Comparison of ENCODE assay signal across 18 cellular contexts in the genomic region with DNA sequence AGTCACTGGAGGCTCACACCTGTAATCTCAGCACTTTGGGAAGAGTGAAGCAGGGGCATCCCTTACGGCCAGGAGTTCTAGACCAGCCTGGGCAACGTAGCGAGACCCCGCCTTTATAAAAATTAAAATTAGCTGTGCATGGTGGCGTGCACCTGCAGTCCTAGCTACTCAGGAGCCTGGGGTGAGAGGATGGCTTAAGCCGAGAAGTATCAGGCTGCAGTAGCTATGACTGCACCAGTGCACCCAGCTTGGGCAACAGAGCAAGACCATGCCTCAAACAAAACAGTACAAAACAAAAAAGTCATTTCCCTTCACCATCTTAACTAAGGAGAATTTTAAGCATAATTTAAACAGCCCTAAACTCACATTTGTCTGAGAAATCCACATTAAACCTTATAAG. TPM values are rescaled to one million over a fixed set of nuclear protein-coding genes. Genes with fewer than 3 reads are reported as not detected.
DNase-seq lines count a peak whose midpoint lies in the region; ATAC-seq, FAIRE-seq and TF ChIP-seq lines count a peak whose summit lies in the region.
"Had no signal": no experiment of that assay in that cellular context is flagged by ENCODE, and none has a peak within 500 bp of the region (broad histone marks: within the 10 kb centered on the region; RNA-seq: fewer than 3 reads in every experiment).

No MANE protein-coding gene starts in this region.

- no peak overlapping the region for H3K4me3 Mint-ChIP-seq in CD14-positive monocyte
- peak overlapping the region; percentile 33 for H3K4me3 Mint-ChIP-seq in activated T-helper 17 cell treated with anti-CD3 and anti-CD28 coated beads, Interleukin-2, amount 50 U/mL, for 72 hours
- H3K4me3 Mint-ChIP-seq in natural killer cell treated with Interleukin-12 subunit alpha and Interleukin-12 subunit beta and Interleukin-15 and Interleukin-18, amount 100 ng/mL, for 72 hours = no peak overlapping the region
- H3K4me3 Mint-ChIP-seq: HFFc6, neural crest cell had no signal

- H3K9me3 ChIP-seq in ascending aorta = no peaks in the 10 kb centered on the region

- TF ChIP-seq POLR2A in GM12891 (IDR thresholded peaks at IDR 0.05; ENCODE audit: low read depth, low read length) = no peak

- DNase-seq in CD14-positive monocyte (ENCODE audit: low spot score) (no peak), GM12891 (ENCODE audit: insufficient read length, low spot score) (no peak), CD1c-positive myeloid dendritic cell (ENCODE audit: extremely low spot score) (no peak), ascending aorta (ENCODE audit: low spot score in 2 of 2) (no peak)
- DNase-seq in natural killer cell treated with Interleukin-12 subunit alpha and Interleukin-12 subunit beta and Interleukin-15 and Interleukin-18, amount 100 ng/mL, for 72 hours (ENCODE audit: low spot score) = no peak
- DNase-seq: activated effector memory CD4-positive, alpha-beta T cell treated with anti-CD3 and anti-CD28 coated beads, Interleukin-2, amount 50 U/mL, for 16 hours; cortex of kidney; erythroblast; HFFc6; mammary epithelial cell; NCI-H187 treated with DMSO at 0.1 percent for 48 hours; NCI-H510A; retina had no signal

- no peaks in the 10 kb centered on the region for H3K9me3 Mint-ChIP-seq in CD14-positive monocyte
- no peaks in the 10 kb centered on the region for H3K9me3 Mint-ChIP-seq in activated T-helper 17 cell treated with anti-CD3 and anti-CD28 coated beads, Interleukin-2, amount 50 U/mL, for 72 hours
- no peaks in the 10 kb centered on the region for H3K9me3 Mint-ChIP-seq in natural killer cell treated with Interleukin-12 subunit alpha and Interleukin-12 subunit beta and Interleukin-15 and Interleukin-18, amount 100 ng/mL, for 72 hours
- H3K9me3 Mint-ChIP-seq: HFFc6, neural crest cell had no signal

- TF ChIP-seq CTCF in CD14-positive monocyte (IDR thresholded peaks at IDR 0.05) (no peak), ascending aorta (IDR thresholded peaks at IDR 0.05) (no peak)

- ATAC-seq in activated T-helper 17 cell treated with anti-CD3 and anti-CD28 coated beads, Interleukin-2, amount 50 U/mL, for 72 hours (replicated peaks) = no peak
- no peak for ATAC-seq in natural killer cell treated with Interleukin-12 subunit alpha and Interleukin-12 subunit beta and Interleukin-15 and Interleukin-18, amount 100 ng/mL, for 72 hours
- no peak for ATAC-seq in HG02938 (IDR thresholded peaks at IDR 0.05; ENCODE audit: unreplicated experiment)
- ATAC-seq in GM18873 (IDR thresholded peaks at IDR 0.05; ENCODE audit: low FRiP score, unreplicated experiment) = no peak

- H3K4me1 Mint-ChIP-seq in CD14-positive monocyte = peaks cover 16% of the 10 kb centered on the region
- H3K4me1 Mint-ChIP-seq in activated T-helper 17 cell treated with anti-CD3 and anti-CD28 coated beads, Interleukin-2, amount 50 U/mL, for 72 hours = peaks cover 12% of the 10 kb centered on the region
- peaks cover 20 to 27% of the 10 kb centered on the region in 2 donors for H3K4me1 Mint-ChIP-seq in natural killer cell treated with Interleukin-12 subunit alpha and Interleukin-12 subunit beta and Interleukin-15 and Interleukin-18, amount 100 ng/mL, for 72 hours (ENCODE audit: low read depth in 2 of 2)
- H3K4me1 Mint-ChIP-seq: neural crest cell had no signal

- no peaks in the 10 kb centered on the region for H3K27me3 ChIP-seq in ascending aorta

- H3K36me3 Mint-ChIP-seq in CD14-positive monocyte = peaks cover 65 to 86% of the 10 kb centered on the region in 2 donors
- peaks cover 72% of the 10 kb centered on the region for H3K36me3 Mint-ChIP-seq in activated T-helper 17 cell treated with anti-CD3 and anti-CD28 coated beads, Interleukin-2, amount 50 U/mL, for 72 hours (ENCODE audit: low read depth)
- peaks cover 14% of the 10 kb centered on the region for H3K36me3 Mint-ChIP-seq in natural killer cell treated with Interleukin-12 subunit alpha and Interleukin-12 subunit beta and Interleukin-15 and Interleukin-18, amount 100 ng/mL, for 72 hours

- H3K4me3 ChIP-seq in ascending aorta = no peak overlapping the region

- H3K36me3 ChIP-seq in ascending aorta = peaks cover 6 to 40% of the 10 kb centered on the region in 2 donors

- no peak overlapping the region for H3K27ac ChIP-seq in ascending aorta

- intact Hi-C loops in CD14-positive monocyte (cut with micrococcal nuclease) (no loop called here), ascending aorta (cut with DNase I) (no loop called here)

- peak overlapping the region in 6 of 7 donors; percentile 13 to 79 (median 68) for H3K27ac Mint-ChIP-seq in CD14-positive monocyte
- no peak overlapping the region for H3K27ac Mint-ChIP-seq in activated T-helper 17 cell treated with anti-CD3 and anti-CD28 coated beads, Interleukin-2, amount 50 U/mL, for 72 hours
- H3K27ac Mint-ChIP-seq in natural killer cell treated with Interleukin-12 subunit alpha and Interleukin-12 subunit beta and Interleukin-15 and Interleukin-18, amount 100 ng/mL, for 72 hours = peak overlapping the region; percentile 37 to 87
- H3K27ac Mint-ChIP-seq: HFFc6 had no signal

- peaks cover 0 to 4% (median 2%) of the 10 kb centered on the region in 3 donors for H3K27me3 Mint-ChIP-seq in CD14-positive monocyte (ENCODE audit: low read depth in 3 of 3)
- no peaks in the 10 kb centered on the region for H3K27me3 Mint-ChIP-seq in activated T-helper 17 cell treated with anti-CD3 and anti-CD28 coated beads, Interleukin-2, amount 50 U/mL, for 72 hours
- no peaks in the 10 kb centered on the region for H3K27me3 Mint-ChIP-seq in natural killer cell treated with Interleukin-12 subunit alpha and Interleukin-12 subunit beta and Interleukin-15 and Interleukin-18, amount 100 ng/mL, for 72 hours

- FAIRE-seq in GM12891 (lab: Jason Lieb, UNC) = peak; percentile 71
- FAIRE-seq: islet of Langerhans had no signal

- H3K4me1 ChIP-seq in ascending aorta = no peaks in the 10 kb centered on the region

TF ChIP-seq in GM12891, 5 proteins besides CTCF, POLR2A, EP300 and RAD21:
- no peak for TF ChIP-seq POU2F2 (IDR thresholded peaks at IDR 0.05; ENCODE audit: low read depth, low read length)
- no peak for TF ChIP-seq TAF1 (IDR thresholded peaks at IDR 0.05; ENCODE audit: low read depth, low read length)
- TF ChIP-seq POLR2AphosphoS5 (IDR thresholded peaks at IDR 0.05; ENCODE audit: low read depth, low read length) = no peak
- no peak for TF ChIP-seq PAX5 (IDR thresholded peaks at IDR 0.05; ENCODE audit: insufficient read depth, low read length, severe bottlenecking)
- no peak for TF ChIP-seq SPI1 (IDR thresholded peaks at IDR 0.05; ENCODE audit: low read depth, low read length)

RNA-seq across cellular contexts. Expression of gene TFIP11, which starts 23.2 kb away (rescaled TPM):
- polyA plus RNA-seq in CD14-positive monocyte = 10 to 100 TPM; 10.1 to 19.8 TPM
- 20.4 TPM for polyA plus RNA-seq in GM12891 (2012; ENCODE audit: low read depth, missing spikeins)
- total RNA-seq in activated T-helper 17 cell treated with anti-CD3 and anti-CD28 coated beads, Interleukin-2, amount 50 U/mL, for 72 hours = 10 to 100 TPM; 44.8 to 50.4 TPM
- 10 to 100 TPM; 56.5 to 57.7 TPM for total RNA-seq in natural killer cell treated with Interleukin-12 subunit alpha and Interleukin-12 subunit beta and Interleukin-15 and Interleukin-18, amount 100 ng/mL, for 72 hours
- total RNA-seq in ascending aorta = 11.6 TPM

RNA-seq across cellular contexts. Expression of gene SRRD, which starts 51.8 kb away (rescaled TPM):
- 10 to 100 TPM; 10.0 to 15.0 TPM for polyA plus RNA-seq in CD14-positive monocyte
- polyA plus RNA-seq in GM12891 (2012; ENCODE audit: low read depth, missing spikeins) = 15.2 TPM
- total RNA-seq in activated T-helper 17 cell treated with anti-CD3 and anti-CD28 coated beads, Interleukin-2, amount 50 U/mL, for 72 hours = 10 to 100 TPM; 22.2 to 40.3 TPM
- 10 to 100 TPM; 28.6 to 31.8 TPM for total RNA-seq in natural killer cell treated with Interleukin-12 subunit alpha and Interleukin-12 subunit beta and Interleukin-15 and Interleukin-18, amount 100 ng/mL, for 72 hours
- 85.6 TPM for total RNA-seq in ascending aorta

RNA-seq across cellular contexts. Expression of gene HPS4, which starts 51.9 kb away (rescaled TPM):
- 1 to 10 TPM; 5.7 to 7.5 TPM for polyA plus RNA-seq in CD14-positive monocyte
- 16.9 TPM for polyA plus RNA-seq in GM12891 (2012; ENCODE audit: low read depth, missing spikeins)
- 10 to 100 TPM; 36.4 to 56.3 TPM for total RNA-seq in activated T-helper 17 cell treated with anti-CD3 and anti-CD28 coated beads, Interleukin-2, amount 50 U/mL, for 72 hours
- total RNA-seq in natural killer cell treated with Interleukin-12 subunit alpha and Interleukin-12 subunit beta and Interleukin-15 and Interleukin-18, amount 100 ng/mL, for 72 hours = 10 to 100 TPM; 31.0 to 40.1 TPM
- 39.3 TPM for total RNA-seq in ascending aorta

RNA-seq across cellular contexts. Expression of gene TPST2, which starts 54.4 kb away (rescaled TPM):
- 10 to 100 TPM; 62.8 to 69.5 TPM for polyA plus RNA-seq in CD14-positive monocyte
- polyA plus RNA-seq in GM12891 (2012; ENCODE audit: low read depth, missing spikeins) = 13.3 TPM
- 10 to 100 TPM; 23.2 to 27.5 TPM for total RNA-seq in activated T-helper 17 cell treated with anti-CD3 and anti-CD28 coated beads, Interleukin-2, amount 50 U/mL, for 72 hours
- 10 to 100 TPM; 43.1 to 43.6 TPM for total RNA-seq in natural killer cell treated with Interleukin-12 subunit alpha and Interleukin-12 subunit beta and Interleukin-15 and Interleukin-18, amount 100 ng/mL, for 72 hours
- 251 TPM for total RNA-seq in ascending aorta
